ENCODE assay signal across 31 cellular contexts in the genomic region with DNA sequence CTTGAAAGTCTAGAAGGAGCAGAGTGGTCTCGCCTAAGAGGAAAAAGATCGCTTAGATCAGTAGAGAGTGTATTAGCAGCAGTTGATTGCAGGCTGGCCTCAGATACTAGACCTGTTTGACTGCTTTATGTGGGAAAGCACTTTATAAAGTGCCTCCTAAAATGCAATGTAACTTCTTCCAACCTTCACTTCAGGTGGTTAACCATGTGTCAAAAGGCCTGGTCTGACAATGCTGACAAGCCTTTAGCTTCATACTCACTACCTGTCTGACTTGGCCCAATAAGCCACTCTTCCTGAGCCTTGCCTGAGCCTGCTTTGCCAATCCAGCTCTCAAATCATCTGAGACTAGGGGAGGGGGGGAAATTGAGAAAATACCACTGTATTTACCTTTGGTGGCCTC. TPM values are rescaled to one million over a fixed set of nuclear protein-coding genes. Genes with fewer than 3 reads are reported as not detected.
"Had no signal": no experiment of that assay in that cellular context is flagged by ENCODE, and none has a peak within 500 bp of the region (broad histone marks: within the 10 kb centered on the region; RNA-seq: fewer than 3 reads in every experiment).

No MANE protein-coding gene starts in this region.

- H3K27ac ChIP-seq: brain microvascular endothelial cell, epithelial cell of prostate, esophagus squamous epithelium, gastroesophageal sphincter, heart right ventricle, hepatocyte, VCaP had no signal

- H3K9me3 ChIP-seq: esophagus squamous epithelium, gastroesophageal sphincter, heart right ventricle had no signal

- ATAC-seq: activated T-cell treated with anti-CD3 and anti-CD28 coated beads, Interleukin-2, amount 50 U/mL, for 72 hours; effector memory CD8-positive, alpha-beta T cell; gastroesophageal sphincter; heart right ventricle; WTC11 had no signal

- H3K4me2 ChIP-seq: hepatocyte had no signal

- DNase-seq: activated CD4-positive, alpha-beta memory T cell treated with anti-CD3 and anti-CD28 coated beads, Interleukin-2, amount 10 ng/mL, durations not matched to agents 7 days and 5 days; activated CD4-positive, alpha-beta T cell treated with anti-CD3 and anti-CD28 coated beads for 1 hour; activated CD4-positive, alpha-beta T cell treated with anti-CD3 and anti-CD28 coated beads for 4 hours; activated CD4-positive, alpha-beta T cell treated with anti-CD3 and anti-CD28 coated beads, Interleukin-2, amount 10 ng/mL, durations not matched to agents 7 days and 5 days; activated CD4-positive, alpha-beta T cell treated with anti-CD3 and anti-CD28 coated beads, Interleukin-2, amount 50 U/mL, for 4 hours; activated CD8-positive, alpha-beta memory T cell treated with anti-CD3 and anti-CD28 coated beads, Interleukin-2, amount 50 U/mL, for 48 hours; activated gamma-delta T cell; activated naive CD4-positive, alpha-beta T cell; activated naive CD4-positive, alpha-beta T cell treated with anti-CD3 and anti-CD28 coated beads, Interleukin-2, amount 50 U/mL, for 16 hours; activated T-cell treated with anti-CD3 and anti-CD28 coated beads for 4 hours; activated T-cell treated with anti-CD3 and anti-CD28 coated beads, Interleukin-2, amount 50 U/mL, for 24 hours; activated T-cell treated with anti-CD3 and anti-CD28 coated beads, Interleukin-2, amount 50 U/mL, for 72 hours; amniotic stem cell; anterior cingulate cortex; brain microvascular endothelial cell; caudate nucleus; cortex of kidney; dermis blood vessel endothelial cell; effector CD4-positive, alpha-beta T cell; effector memory CD8-positive, alpha-beta T cell; esophagus squamous epithelium; foreskin melanocyte; heart right ventricle; T-helper 2 cell had no signal

- H2AFZ ChIP-seq: hepatocyte had no signal

- H3K27me3 ChIP-seq: brain microvascular endothelial cell, esophagus squamous epithelium, gastroesophageal sphincter, heart right ventricle, hepatocyte had no signal

- H3K4me3 ChIP-seq: esophagus squamous epithelium, gastroesophageal sphincter, heart right ventricle, hepatocyte had no signal

- H3K4me1 ChIP-seq: esophagus squamous epithelium, gastroesophageal sphincter, heart right ventricle had no signal

- H3K36me3 ChIP-seq: brain microvascular endothelial cell, esophagus squamous epithelium, gastroesophageal sphincter, heart right ventricle had no signal

RNA-seq across cellular contexts. Expression of gene MGAT4C, which starts 14.6 kb away (rescaled TPM):
- total RNA-seq: activated CD4-positive, alpha-beta memory T cell treated with anti-CD3 and anti-CD28 coated beads, Interleukin-2, amount 10 ng/mL, durations not matched to agents 7 days and 5 days; activated CD4-positive, alpha-beta T cell treated with anti-CD3 and anti-CD28 coated beads, Interleukin-2, amount 10 ng/mL, durations not matched to agents 7 days and 5 days; activated T-cell treated with anti-CD3 and anti-CD28 coated beads, Interleukin-2, amount 50 U/mL, for 72 hours; dermis blood vessel endothelial cell; fibroblast of lung; fibroblast of villous mesenchyme had no signal
- polyA plus RNA-seq: fibroblast of lung had no signal
